9 cellular contexts compared by ENCODE assay signal in the genomic region with DNA sequence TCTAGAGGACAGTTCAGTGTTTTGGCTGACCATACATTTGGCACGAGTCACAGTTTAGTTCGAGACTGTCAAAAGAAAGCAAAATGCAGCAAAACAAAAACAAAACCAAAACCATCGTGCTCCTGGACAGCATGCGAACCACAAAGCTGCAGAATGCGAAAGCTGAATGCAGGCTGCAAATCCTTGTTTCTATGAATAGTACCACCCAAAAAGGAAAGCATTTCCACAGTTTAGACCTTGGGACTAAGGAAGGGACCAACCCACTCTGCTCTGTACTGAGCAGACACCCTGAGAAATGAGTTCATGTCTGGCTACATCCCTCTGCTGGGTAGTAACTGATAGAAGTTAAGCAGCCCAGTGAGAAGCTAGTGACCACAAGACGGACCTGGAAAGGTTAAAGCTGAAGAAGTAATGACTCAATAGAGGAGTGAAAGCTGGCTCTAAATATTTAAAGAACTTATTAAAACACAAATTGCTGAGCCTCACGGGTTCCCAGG. TPM values are rescaled to one million over a fixed set of nuclear protein-coding genes. Genes with fewer than 3 reads are reported as not detected.
DNase-seq lines count a peak whose midpoint lies in the region; ATAC-seq and TF ChIP-seq lines count a peak whose summit lies in the region.
"Had no signal": no experiment of that assay in that cellular context is flagged by ENCODE, and none has a peak within 500 bp of the region (broad histone marks: within the 10 kb centered on the region; RNA-seq: fewer than 3 reads in every experiment).

No MANE protein-coding gene starts in this region.

- TF ChIP-seq CTCF in chondrocyte (IDR thresholded peaks at IDR 0.05) (no peak), body of pancreas (IDR thresholded peaks at IDR 0.05) (no peak), gastrocnemius medialis (IDR thresholded peaks at IDR 0.05 in 4 of 5, conservative IDR thresholded peaks at IDR 0.05 in 1 of 5) (no peak)

- POLR2A ChIA-PET in activated CD4-positive, alpha-beta T cell treated with anti-CD3 and anti-CD28 coated beads for 36 hours (lab: Charles Lee), result interaction anchor here (0.6 kb wide), 2 partner anchors 11 to 621 kb away, joined by 3 to 4 read pairs; no protein-coding TSS in a partner anchor

- no peaks in the 10 kb centered on the region for H3K9me3 ChIP-seq in body of pancreas
- no peaks in the 10 kb centered on the region for H3K9me3 ChIP-seq in gastrocnemius medialis
- H3K9me3 ChIP-seq: HAP-1 had no signal

- intact Hi-C loops in activated CD4-positive, alpha-beta T cell treated with anti-CD3 and anti-CD28 coated beads for 36 hours (cut with DNase I, micrococcal nuclease), result no loop called here
- intact Hi-C loops in body of pancreas (cut with DNase I) (no loop called here), gastrocnemius medialis (cut with DNase I; ENCODE audit: low total_unique reads) (no loop called here)

- H3K27me3 Mint-ChIP-seq in activated CD4-positive, alpha-beta T cell treated with anti-CD3 and anti-CD28 coated beads for 36 hours, result no peaks in the 10 kb centered on the region
- H3K27me3 Mint-ChIP-seq in chondrocyte (ENCODE audit: low read depth), result no peaks in the 10 kb centered on the region

- DNase-seq in activated CD4-positive, alpha-beta T cell treated with anti-CD3 and anti-CD28 coated beads for 36 hours, result no peak
- no peak for DNase-seq in activated CD4-positive, alpha-beta T cell treated with anti-CD3 and anti-CD28 coated beads for 1 hour
- DNase-seq in chondrocyte (ENCODE audit: low spot score) (no peak), stromal cell of bone marrow (ENCODE audit: low read depth) (peak; percentile 17), body of pancreas (no peak), gastrocnemius medialis (no peak), amniotic stem cell (lab: John Stamatoyannopoulos, UW) (no peak)

- H3K4me3 Mint-ChIP-seq in activated CD4-positive, alpha-beta T cell treated with anti-CD3 and anti-CD28 coated beads for 36 hours, result peak overlapping the region; percentile 45
- H3K4me3 Mint-ChIP-seq in chondrocyte (ENCODE audit: unreplicated experiment), result peak overlapping the region; percentile 31

- peaks cover 18% of the 10 kb centered on the region for H3K36me3 Mint-ChIP-seq in activated CD4-positive, alpha-beta T cell treated with anti-CD3 and anti-CD28 coated beads for 36 hours (ENCODE audit: low read depth)
- peaks cover 17% of the 10 kb centered on the region for H3K36me3 Mint-ChIP-seq in chondrocyte (ENCODE audit: low read depth)

- TF ChIP-seq POLR2A in body of pancreas (IDR thresholded peaks at IDR 0.05), result no peak
- TF ChIP-seq POLR2A in gastrocnemius medialis (IDR thresholded peaks at IDR 0.05), result no peak

- ATAC-seq in activated CD4-positive, alpha-beta T cell treated with anti-CD3 and anti-CD28 coated beads for 36 hours, result no peak
- peak; percentile 50 for ATAC-seq in HG03097 (IDR thresholded peaks at IDR 0.05; ENCODE audit: low FRiP score, unreplicated experiment)
- ATAC-seq in body of pancreas, result no peak
- ATAC-seq in gastrocnemius medialis, result no peak

- no peak overlapping the region for H3K27ac Mint-ChIP-seq in activated CD4-positive, alpha-beta T cell treated with anti-CD3 and anti-CD28 coated beads for 36 hours
- peak overlapping the region; percentile 70 for H3K27ac Mint-ChIP-seq in chondrocyte (ENCODE audit: unreplicated experiment)

- H3K4me1 ChIP-seq in body of pancreas, result peaks cover 59% of the 10 kb centered on the region
- peaks cover 5 to 11% of the 10 kb centered on the region in 2 donors for H3K4me1 ChIP-seq in gastrocnemius medialis
- H3K4me1 ChIP-seq: HAP-1 had no signal

- no peak overlapping the region for H3K4me3 ChIP-seq in body of pancreas
- no peak overlapping the region for H3K4me3 ChIP-seq in gastrocnemius medialis
- H3K4me3 ChIP-seq: HAP-1 had no signal

- H3K36me3 ChIP-seq in body of pancreas (replicated peaks in 1 of 2; ENCODE audit: insufficient read depth in 1 of 2, low read depth in 2 of 2) (no peaks in the 10 kb centered on the region), gastrocnemius medialis (peaks cover 0 to 12% of the 10 kb centered on the region in 2 donors)
- H3K36me3 ChIP-seq: HAP-1 had no signal

- no peaks in the 10 kb centered on the region for H3K9me3 Mint-ChIP-seq in activated CD4-positive, alpha-beta T cell treated with anti-CD3 and anti-CD28 coated beads for 36 hours (ENCODE audit: low read depth)
- H3K9me3 Mint-ChIP-seq in chondrocyte (ENCODE audit: low read depth), result no peaks in the 10 kb centered on the region

- in situ Hi-C loops in gastrocnemius medialis (cut with MboI; ENCODE audit: low sequenced_read_pairs in 4 of 4), result no loop called here

- H3K27ac ChIP-seq in body of pancreas, result no peak overlapping the region
- H3K27ac ChIP-seq in gastrocnemius medialis, result no peak overlapping the region

- CTCF ChIA-PET in activated CD4-positive, alpha-beta T cell treated with anti-CD3 and anti-CD28 coated beads for 36 hours (lab: Charles Lee), result interaction anchor here (0.7 to 4.9 kb wide), 12 partner anchors 11 to 1261 kb away, joined by 3 to 36 read pairs (median 4); partner anchors contain the start of genes ANKRD31 and HMGCR

- H3K4me1 Mint-ChIP-seq in activated CD4-positive, alpha-beta T cell treated with anti-CD3 and anti-CD28 coated beads for 36 hours, result peaks cover 66% of the 10 kb centered on the region
- H3K4me1 Mint-ChIP-seq in chondrocyte (ENCODE audit: low read depth), result peaks cover 43% of the 10 kb centered on the region

- H3K27me3 ChIP-seq in body of pancreas (no peaks in the 10 kb centered on the region), gastrocnemius medialis (no peaks in the 10 kb centered on the region)

- 79 to 80% methylated on average over 7 of the region's 7 CpGs for WGBS in body of pancreas, 2 donors

RNA-seq across cellular contexts. Expression of gene GCNT4, which starts 3.9 kb away (rescaled TPM):
- total RNA-seq in activated CD4-positive, alpha-beta T cell treated with anti-CD3 and anti-CD28 coated beads for 36 hours, result 1 to 10 TPM; 1.9 to 2.1 TPM
- total RNA-seq in chondrocyte, result 0.65 to 2.6 TPM (median 2.6 TPM) in 3 replicates
- total RNA-seq in body of pancreas, result 1 to 10 TPM; 3.3 to 4.2 TPM
- total RNA-seq in gastrocnemius medialis, result 1 to 10 TPM; 1.1 to 2.8 (median 1.7) TPM
